ENCODE assay signal across 14 cellular contexts in the genomic region with DNA sequence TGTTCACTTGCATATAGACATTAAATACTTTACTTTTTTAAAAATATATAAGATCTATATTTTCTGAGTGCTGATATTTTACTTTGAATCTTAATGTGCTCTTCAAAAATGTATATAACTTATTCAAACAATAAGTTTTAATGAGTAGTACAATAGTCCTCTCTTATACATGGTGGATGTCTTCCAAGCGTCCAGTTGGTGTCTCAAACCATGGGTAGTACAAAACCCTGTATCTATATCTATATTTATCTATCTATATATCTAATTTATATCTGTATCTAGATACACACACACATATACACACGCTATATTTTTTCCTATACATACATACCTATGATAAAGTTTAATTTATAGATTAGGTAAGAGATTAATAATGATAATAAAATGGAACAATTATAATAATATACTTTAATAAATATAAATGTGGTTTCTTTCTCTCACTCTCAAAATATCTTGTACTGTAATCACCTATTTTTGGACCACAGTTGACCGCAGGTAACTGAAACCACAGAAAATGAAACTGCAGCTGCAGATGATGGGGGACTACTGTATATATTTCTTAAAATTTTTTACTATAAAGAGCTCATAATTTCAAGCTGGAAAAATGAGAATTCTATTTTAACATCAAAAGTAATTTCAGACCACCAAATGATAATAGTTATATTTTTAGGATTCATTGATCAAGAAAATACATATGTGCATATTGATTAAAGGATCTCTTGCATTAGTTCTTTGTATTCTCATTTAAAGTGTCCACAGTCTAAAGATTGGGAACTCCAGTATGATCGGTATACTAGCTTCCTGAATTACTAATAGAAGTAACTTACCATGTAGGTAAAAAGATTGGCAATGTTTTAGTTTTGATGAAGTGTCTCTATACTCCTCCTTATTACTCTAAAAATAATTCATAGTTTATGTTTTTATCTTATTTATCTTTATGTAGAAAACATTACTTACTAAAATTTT.
A peak's percentile ranks its signal among the peaks of the same experiment; 100 is the strongest.
DNase-seq lines count a peak whose midpoint lies in the region; ATAC-seq and TF ChIP-seq lines count a peak whose summit lies in the region.
"Had no signal": no experiment of that assay in that cellular context is flagged by ENCODE, and none has a peak within 500 bp of the region (broad histone marks: within the 10 kb centered on the region; RNA-seq: fewer than 3 reads in every experiment).

No MANE protein-coding gene starts in this region.

- H3K27ac Mint-ChIP-seq in CD4-positive, alpha-beta memory T cell: no peak overlapping the region
- H3K27ac Mint-ChIP-seq: type B pancreatic cell had no signal

- H3K4me1 ChIP-seq in BLaER1 treated with 17β-estradiol and CSF1 and Interleukin-3, amounts not matched to agents 10 nM and 100 nM: peaks cover 14 to 62% (median 33%) of the 10 kb centered on the region in 10 experiments
- no peaks in the 10 kb centered on the region for H3K4me1 ChIP-seq in CD4-positive, alpha-beta memory T cell (ENCODE audit: insufficient read depth, low read length)
- no peaks in the 10 kb centered on the region for H3K4me1 ChIP-seq in smooth muscle cell (ENCODE audit: low read depth)

- no peaks in the 10 kb centered on the region for H3F3A ChIP-seq in smooth muscle cell (ENCODE audit: low read depth)

- H3K27me3 Mint-ChIP-seq in CD4-positive, alpha-beta memory T cell: no peaks in the 10 kb centered on the region
- H3K27me3 Mint-ChIP-seq: type B pancreatic cell had no signal

- H3K4me3 ChIP-seq in BLaER1 treated with 17β-estradiol and CSF1 and Interleukin-3, amounts not matched to agents 10 nM and 100 nM: peak overlapping the region in 1 of 10 experiments; percentile 4; a peak in 1 of 20 replicates
- H3K4me3 ChIP-seq in CD4-positive, alpha-beta memory T cell (ENCODE audit: low read length in 2 of 2): no peak overlapping the region
- H3K4me3 ChIP-seq in smooth muscle cell: no peak overlapping the region
- H3K4me3 ChIP-seq: cardiac muscle cell had no signal

- H3K9ac ChIP-seq in BLaER1 treated with 17β-estradiol and CSF1 and Interleukin-3, amounts not matched to agents 10 nM and 100 nM: peak overlapping the region in 3 of 11 experiments; percentile 12 to 72 (median 55); a peak in 5 of 22 replicates
- H3K9ac ChIP-seq in smooth muscle cell (ENCODE audit: low read depth): no peak overlapping the region

- DNase-seq in CD4-positive, alpha-beta memory T cell: no peak
- DNase-seq in smooth muscle cell (lab: John Stamatoyannopoulos, UW; ENCODE audit: unreplicated experiment) (no peak), amniotic stem cell (lab: John Stamatoyannopoulos, UW) (no peak), GF-D8 (lab: John Stamatoyannopoulos, UW) (no peak)
- DNase-seq: ACHN; activated T-cell treated with anti-CD3 and anti-CD28 coated beads, Interleukin-2, amount 50 U/mL, for 1 hour; left colon; T-helper 2 cell had no signal

- H3K4me3 Mint-ChIP-seq in CD4-positive, alpha-beta memory T cell: no peak overlapping the region
- H3K4me3 Mint-ChIP-seq: type B pancreatic cell had no signal

- CTCF ChIA-PET in CD4-positive, alpha-beta memory T cell (lab: Charles Lee; ENCODE audit: partially characterized antibody): no interaction called here

- H3K27ac ChIP-seq in BLaER1 treated with 17β-estradiol and CSF1 and Interleukin-3, amounts not matched to agents 10 nM and 100 nM: peak overlapping the region in 8 of 11 experiments; percentile 39 to 93 (median 86); a peak in 15 of 22 replicates
- no peak overlapping the region for H3K27ac ChIP-seq in CD4-positive, alpha-beta memory T cell (ENCODE audit: low read depth, low read length)
- no peak overlapping the region for H3K27ac ChIP-seq in smooth muscle cell (ENCODE audit: low read depth)
- H3K27ac ChIP-seq: cardiac muscle cell had no signal

- no peaks in the 10 kb centered on the region for H4K20me1 ChIP-seq in BLaER1 treated with 17β-estradiol and CSF1 and Interleukin-3, amounts not matched to agents 10 nM and 100 nM
- H4K20me1 ChIP-seq in smooth muscle cell (ENCODE audit: low read depth): no peaks in the 10 kb centered on the region

- H3K36me3 ChIP-seq in BLaER1 treated with 17β-estradiol and CSF1 and Interleukin-3, amounts not matched to agents 10 nM and 100 nM: peaks cover 19 to 35% (median 24%) of the 10 kb centered on the region in 11 experiments
- no peaks in the 10 kb centered on the region for H3K36me3 ChIP-seq in CD4-positive, alpha-beta memory T cell (ENCODE audit: insufficient read depth, low read length)
- H3K36me3 ChIP-seq in smooth muscle cell (ENCODE audit: low read depth): no peaks in the 10 kb centered on the region
- H3K36me3 ChIP-seq: cardiac muscle cell had no signal

- 98% methylated on average over 4 of the region's 4 CpGs for WGBS in smooth muscle cell (ENCODE audit: low lambda C conversion rate)

- peaks cover 21 to 43% (median 33%) of the 10 kb centered on the region in 11 experiments for H3K9me3 ChIP-seq in BLaER1 treated with 17β-estradiol and CSF1 and Interleukin-3, amounts not matched to agents 10 nM and 100 nM (replicated peaks in 1 of 11)
- H3K9me3 ChIP-seq in CD4-positive, alpha-beta memory T cell (ENCODE audit: control insufficient read depth in 1 of 2, low read length in 2 of 2): no peaks in the 10 kb centered on the region
- H3K9me3 ChIP-seq in smooth muscle cell (replicated peaks; ENCODE audit: low read depth): no peaks in the 10 kb centered on the region

- peaks cover 0 to 4% (median under 1%) of the 10 kb centered on the region in 4 donors for H3K4me1 Mint-ChIP-seq in CD4-positive, alpha-beta memory T cell

- H3K79me2 ChIP-seq in smooth muscle cell (ENCODE audit: low read depth): no peaks in the 10 kb centered on the region

- peaks cover 9 to 17% of the 10 kb centered on the region in 2 donors for H3K36me3 Mint-ChIP-seq in CD4-positive, alpha-beta memory T cell
- H3K36me3 Mint-ChIP-seq: type B pancreatic cell had no signal

- intact Hi-C loops in CD4-positive, alpha-beta memory T cell (cut with micrococcal nuclease): no loop called here

- peak; percentile 74 for ATAC-seq in GM19397 (IDR thresholded peaks at IDR 0.05; ENCODE audit: unreplicated experiment)
- peak; percentile 92 for ATAC-seq in HG02870 (IDR thresholded peaks at IDR 0.05; ENCODE audit: unreplicated experiment)
- ATAC-seq in HG03571 (IDR thresholded peaks at IDR 0.05; ENCODE audit: unreplicated experiment): peak; percentile 89
- ATAC-seq: left colon had no signal

- no peak overlapping the region for H2AFZ ChIP-seq in smooth muscle cell (ENCODE audit: low read depth)

- POLR2A ChIA-PET in CD4-positive, alpha-beta memory T cell (lab: Charles Lee; ENCODE audit: partially characterized antibody): no interaction called here

- no peak for TF ChIP-seq CTCF in smooth muscle cell (IDR thresholded peaks at IDR 0.05; ENCODE audit: borderline replicate concordance, insufficient read depth, poor library complexity, severe bottlenecking)

- H3K27me3 ChIP-seq in BLaER1 treated with 17β-estradiol and CSF1 and Interleukin-3, amounts not matched to agents 10 nM and 100 nM: no peaks in the 10 kb centered on the region
- no peaks in the 10 kb centered on the region for H3K27me3 ChIP-seq in CD4-positive, alpha-beta memory T cell (ENCODE audit: insufficient read depth, low read length)
- no peaks in the 10 kb centered on the region for H3K27me3 ChIP-seq in smooth muscle cell (ENCODE audit: low read depth)
- H3K27me3 ChIP-seq: cardiac muscle cell had no signal

- H3K9me3 Mint-ChIP-seq in CD4-positive, alpha-beta memory T cell: peaks cover 0 to 5% (median 0%) of the 10 kb centered on the region in 8 donors
- H3K9me3 Mint-ChIP-seq: type B pancreatic cell had no signal

- peak overlapping the region in 7 of 11 experiments; percentile 21 to 62 (median 53); a peak in 15 of 22 replicates for H3K4me2 ChIP-seq in BLaER1 treated with 17β-estradiol and CSF1 and Interleukin-3, amounts not matched to agents 10 nM and 100 nM
- H3K4me2 ChIP-seq in smooth muscle cell: no peak overlapping the region

Comparison
In these comparisons a context has a peak if more than half of its experiments do, and no peak if none do; other contexts are left out.
1. H3K27ac ChIP-seq: peak in BLaER1 treated with 17β-estradiol and CSF1 and Interleukin-3, amounts not matched to agents 10 nM and 100 nM (8 of 11); none in CD4-positive, alpha-beta memory T cell (single experiment) and smooth muscle cell (single experiment).
2. Peak in every context shown above with its lines, with median percentiles within 50 percentile points of each other: ATAC-seq.